17 cellular contexts compared by ENCODE assay signal in the genomic region with DNA sequence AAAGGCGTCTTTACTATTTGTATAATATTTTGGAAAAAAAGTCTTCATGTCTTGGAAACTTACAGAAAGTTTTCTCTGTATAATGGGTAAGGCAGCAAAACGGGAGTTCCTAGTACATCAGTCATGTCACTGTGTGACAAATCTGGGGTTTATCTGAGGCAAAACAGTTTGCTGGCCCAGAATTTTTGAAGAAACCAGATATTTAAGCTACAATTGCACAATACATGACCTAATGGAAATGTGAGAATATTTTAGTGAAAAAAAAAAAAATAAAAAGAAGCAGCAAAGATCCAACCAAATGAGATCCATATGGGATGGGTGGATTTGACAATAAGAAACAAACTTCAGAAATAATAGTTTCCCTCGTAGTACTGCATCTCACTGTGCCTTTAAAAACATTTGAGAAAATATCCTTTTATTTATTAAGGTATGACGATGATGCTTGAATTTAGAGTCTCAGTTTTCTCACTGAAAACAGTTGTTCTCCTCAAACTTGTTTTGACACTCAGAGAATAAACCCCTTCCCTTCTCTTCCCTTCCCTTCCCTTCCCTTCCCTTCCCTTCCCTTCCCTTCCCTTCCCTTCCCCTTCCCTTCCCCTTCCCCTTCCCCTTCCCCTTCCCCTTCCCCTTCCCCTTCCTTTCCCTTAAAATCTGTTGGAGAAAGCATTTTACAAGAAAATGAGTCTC.
DNase-seq lines count a peak whose midpoint lies in the region; ATAC-seq and TF ChIP-seq lines count a peak whose summit lies in the region.
"Had no signal": no experiment of that assay in that cellular context is flagged by ENCODE, and none has a peak within 500 bp of the region (broad histone marks: within the 10 kb centered on the region; RNA-seq: fewer than 3 reads in every experiment).

No MANE protein-coding gene starts in this region.

- no peak for TF ChIP-seq CTCF in AG10803 (conservative IDR thresholded peaks at IDR 0.05; ENCODE audit: low read length)
- TF ChIP-seq CTCF in fibroblast of villous mesenchyme (IDR thresholded peaks at IDR 0.05; ENCODE audit: insufficient read depth, low read depth, low read length): no peak

- H3K27ac Mint-ChIP-seq in activated CD4-positive, alpha-beta T cell treated with anti-CD3 and anti-CD28 coated beads for 36 hours: no peak overlapping the region
- H3K27ac Mint-ChIP-seq in stimulated activated effector memory CD8-positive, alpha-beta T cell treated with anti-CD3 and anti-CD28 coated beads, Interleukin-12 subunit alpha, Interleukin-12 subunit beta, amount 100 ng/mL, for 72 hours: no peak overlapping the region
- H3K27ac Mint-ChIP-seq: activated CD4-positive, alpha-beta T cell treated with anti-CD3 and anti-CD28 coated beads, Interleukin-2, amount 10 ng/mL, durations not matched to agents 24 days and 14 days; dendritic cell treated with granulocyte-macrophage colony-stimulating factor and Interleukin-4, amounts not matched to agents 40 ng/mL and 50 ng/mL, for 4 days had no signal

- H3K4me3 ChIP-seq in AG10803 (ENCODE audit: low read length) (no peak overlapping the region), fibroblast of villous mesenchyme (ENCODE audit: low read depth, low read length) (no peak overlapping the region)

- no peaks in the 10 kb centered on the region for H3K4me1 Mint-ChIP-seq in activated CD4-positive, alpha-beta T cell treated with anti-CD3 and anti-CD28 coated beads for 36 hours
- H3K4me1 Mint-ChIP-seq in stimulated activated effector memory CD8-positive, alpha-beta T cell treated with anti-CD3 and anti-CD28 coated beads, Interleukin-12 subunit alpha, Interleukin-12 subunit beta, amount 100 ng/mL, for 72 hours: no peaks in the 10 kb centered on the region
- H3K4me1 Mint-ChIP-seq: activated CD4-positive, alpha-beta T cell treated with anti-CD3 and anti-CD28 coated beads, Interleukin-2, amount 10 ng/mL, durations not matched to agents 24 days and 14 days had no signal

- H3K27me3 Mint-ChIP-seq in activated CD4-positive, alpha-beta T cell treated with anti-CD3 and anti-CD28 coated beads for 36 hours: no peaks in the 10 kb centered on the region
- H3K27me3 Mint-ChIP-seq: activated CD4-positive, alpha-beta T cell treated with anti-CD3 and anti-CD28 coated beads, Interleukin-2, amount 10 ng/mL, durations not matched to agents 24 days and 14 days; dendritic cell treated with granulocyte-macrophage colony-stimulating factor and Interleukin-4, amounts not matched to agents 40 ng/mL and 50 ng/mL, for 4 days had no signal

- no peaks in the 10 kb centered on the region for H3K9me3 Mint-ChIP-seq in activated CD4-positive, alpha-beta T cell treated with anti-CD3 and anti-CD28 coated beads for 36 hours (ENCODE audit: low read depth)
- no peaks in the 10 kb centered on the region for H3K9me3 Mint-ChIP-seq in stimulated activated effector memory CD8-positive, alpha-beta T cell treated with anti-CD3 and anti-CD28 coated beads, Interleukin-12 subunit alpha, Interleukin-12 subunit beta, amount 100 ng/mL, for 72 hours
- H3K9me3 Mint-ChIP-seq: activated CD4-positive, alpha-beta T cell treated with anti-CD3 and anti-CD28 coated beads, Interleukin-2, amount 10 ng/mL, durations not matched to agents 24 days and 14 days; dendritic cell treated with granulocyte-macrophage colony-stimulating factor and Interleukin-4, amounts not matched to agents 40 ng/mL and 50 ng/mL, for 4 days had no signal

- CTCF ChIA-PET in activated CD4-positive, alpha-beta T cell treated with anti-CD3 and anti-CD28 coated beads for 36 hours (lab: Charles Lee): no interaction called here

- ATAC-seq in sciatic nerve: peak; percentile 91
- no peak for ATAC-seq in activated CD4-positive, alpha-beta T cell treated with anti-CD3 and anti-CD28 coated beads for 36 hours
- no peak for ATAC-seq in GM21619 (IDR thresholded peaks at IDR 0.05; ENCODE audit: unreplicated experiment)
- no peak for ATAC-seq in stimulated activated effector memory CD8-positive, alpha-beta T cell treated with anti-CD3 and anti-CD28 coated beads, Interleukin-12 subunit alpha, Interleukin-12 subunit beta, amount 100 ng/mL, for 72 hours

- DNase-seq in AG10803 (ENCODE audit: low read depth): peak; percentile 96
- peak; percentile 6 for DNase-seq in RPMI7951 (ENCODE audit: low read depth)
- DNase-seq in fibroblast of villous mesenchyme (ENCODE audit: low read depth): peak; percentile 84
- no peak for DNase-seq in sciatic nerve (ENCODE audit: low spot score)
- no peak for DNase-seq in activated CD4-positive, alpha-beta T cell treated with anti-CD3 and anti-CD28 coated beads for 36 hours
- DNase-seq in RKO (ENCODE audit: low spot score): no peak
- no peak for DNase-seq in stimulated activated effector memory CD8-positive, alpha-beta T cell treated with anti-CD3 and anti-CD28 coated beads, Interleukin-12 subunit alpha, Interleukin-12 subunit beta, amount 100 ng/mL, for 72 hours (ENCODE audit: low spot score in 2 of 2)
- DNase-seq: activated CD4-positive, alpha-beta T cell treated with anti-CD3 and anti-CD28 coated beads, Interleukin-2, amount 10 ng/mL, durations not matched to agents 24 days and 14 days; activated naive CD4-positive, alpha-beta T cell; DMS 273 treated with DMSO at 0.1 percent for 48 hours; H7; NCI-H1048; NCI-H2107; NCI-H524 treated with DMSO at 0.1 percent for 48 hours; stimulated activated CD4-positive, alpha-beta T cell treated with anti-CD3 and anti-CD28 coated beads, Interleukin-4, amount 100 ng/mL, for 24 hours had no signal

- intact Hi-C loops in sciatic nerve (cut with DNase I): loop anchor here (10.0 kb wide), 1 partner anchor 900 kb away; no protein-coding TSS in a partner anchor
- intact Hi-C loops in activated CD4-positive, alpha-beta T cell treated with anti-CD3 and anti-CD28 coated beads for 36 hours (cut with DNase I, micrococcal nuclease): no loop called here

- no peak overlapping the region for H3K4me3 Mint-ChIP-seq in activated CD4-positive, alpha-beta T cell treated with anti-CD3 and anti-CD28 coated beads for 36 hours
- H3K4me3 Mint-ChIP-seq in stimulated activated effector memory CD8-positive, alpha-beta T cell treated with anti-CD3 and anti-CD28 coated beads, Interleukin-12 subunit alpha, Interleukin-12 subunit beta, amount 100 ng/mL, for 72 hours: no peak overlapping the region
- H3K4me3 Mint-ChIP-seq: activated CD4-positive, alpha-beta T cell treated with anti-CD3 and anti-CD28 coated beads, Interleukin-2, amount 10 ng/mL, durations not matched to agents 24 days and 14 days; dendritic cell treated with granulocyte-macrophage colony-stimulating factor and Interleukin-4, amounts not matched to agents 40 ng/mL and 50 ng/mL, for 4 days had no signal

- no peaks in the 10 kb centered on the region for H3K36me3 Mint-ChIP-seq in activated CD4-positive, alpha-beta T cell treated with anti-CD3 and anti-CD28 coated beads for 36 hours (ENCODE audit: low read depth)
- no peaks in the 10 kb centered on the region for H3K36me3 Mint-ChIP-seq in stimulated activated effector memory CD8-positive, alpha-beta T cell treated with anti-CD3 and anti-CD28 coated beads, Interleukin-12 subunit alpha, Interleukin-12 subunit beta, amount 100 ng/mL, for 72 hours

- POLR2A ChIA-PET in activated CD4-positive, alpha-beta T cell treated with anti-CD3 and anti-CD28 coated beads for 36 hours (lab: Charles Lee): no interaction called here

Comparison
In these comparisons a context has a peak if more than half of its experiments do, and no peak if none do; other contexts are left out.
1. DNase-seq: peak in AG10803 (single experiment), RPMI7951 (single experiment) and fibroblast of villous mesenchyme (single experiment); none in sciatic nerve (single experiment), activated CD4-positive, alpha-beta T cell treated with anti-CD3 and anti-CD28 coated beads for 36 hours (single experiment), RKO (single experiment) and stimulated activated effector memory CD8-positive, alpha-beta T cell treated with anti-CD3 and anti-CD28 coated beads, Interleukin-12 subunit alpha, Interleukin-12 subunit beta, amount 100 ng/mL, for 72 hours (0 of 2).